In genomic region chr7:17333227-17333626, GRCh38 we compare ENCODE assay signal across 16 cellular contexts.
"Had no signal": no experiment of that assay in that cellular context is flagged by ENCODE, and none has a peak within 500 bp of the region (broad histone marks: within the 10 kb centered on the region; RNA-seq: fewer than 3 reads in every experiment).

No MANE protein-coding gene starts in this region.

- ATAC-seq: left cardiac atrium; naive thymus-derived CD8-positive, alpha-beta T cell; sciatic nerve had no signal

- DNase-seq: activated CD4-positive, alpha-beta T cell treated with anti-CD3 and anti-CD28 coated beads, Interleukin-2, amount 50 U/mL, for 4 hours; activated T-cell treated with anti-CD3 and anti-CD28 coated beads for 4 hours; aorta; effector CD4-positive, alpha-beta T cell; esophagus squamous epithelium; foreskin fibroblast; left cardiac atrium; mesendoderm; naive thymus-derived CD8-positive, alpha-beta T cell; stimulated activated CD4-positive, alpha-beta T cell treated with anti-CD3 and anti-CD28 coated beads, Interleukin-12 subunit alpha, Interleukin-12 subunit beta, amount 100 ng/mL, for 4 hours; stimulated activated CD4-positive, alpha-beta T cell treated with anti-CD3 and anti-CD28 coated beads, Interleukin-1b, Interleukin-23, amount 100 ng/mL, for 48 hours; stimulated activated naive CD4-positive, alpha-beta T cell treated with Interleukin-2 at 50 U/mL for 16 hours; thyroid gland had no signal

- H3K27ac ChIP-seq: breast epithelium, esophagus squamous epithelium, parathyroid adenoma, thyroid gland had no signal

- H3K36me3 ChIP-seq: breast epithelium had no signal

- H3K9me3 ChIP-seq: breast epithelium, esophagus squamous epithelium, thyroid gland had no signal

- H3K4me3 ChIP-seq: breast epithelium, esophagus squamous epithelium, thyroid gland had no signal

- H3K79me2 ChIP-seq: parathyroid adenoma had no signal

- H3K4me1 ChIP-seq: breast epithelium, parathyroid adenoma, thyroid gland had no signal

- H2AFZ ChIP-seq: parathyroid adenoma had no signal

- H3K27me3 ChIP-seq: breast epithelium, esophagus squamous epithelium, thyroid gland had no signal
